ENCODE assay signal across 18 cellular contexts in the genomic region with DNA sequence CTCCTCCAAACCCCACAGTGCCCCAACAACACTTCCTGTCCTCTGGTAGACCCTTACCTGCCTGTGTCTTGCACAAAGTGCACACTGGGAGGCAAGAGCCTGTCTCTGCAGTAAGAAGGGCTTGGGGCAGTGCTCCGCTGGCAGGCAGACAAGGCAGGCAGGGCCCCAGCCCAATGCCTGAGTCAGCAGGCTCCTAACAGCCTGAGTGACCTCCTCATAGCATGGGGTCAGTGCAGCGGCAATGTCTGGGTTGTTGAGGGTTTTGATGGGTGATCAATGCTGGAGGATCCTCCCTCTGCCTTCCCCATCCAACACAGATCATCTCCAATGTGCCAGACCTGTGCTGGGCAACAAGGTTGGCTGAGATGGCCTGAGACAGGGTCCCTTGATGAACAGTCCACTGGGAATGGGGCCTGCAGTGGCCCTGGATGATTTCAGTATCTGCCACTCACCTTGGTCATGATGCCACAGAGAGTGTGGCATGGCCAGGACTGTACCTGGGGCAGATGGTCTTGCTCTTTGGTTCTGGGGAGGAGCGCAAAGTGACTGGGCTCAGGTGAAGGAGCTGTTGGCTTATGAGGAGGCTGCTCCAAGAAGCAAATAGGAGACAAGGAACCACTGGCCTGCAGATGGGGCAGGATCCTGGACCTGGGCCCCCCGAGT. TPM values are rescaled to one million over a fixed set of nuclear protein-coding genes. Genes with fewer than 3 reads are reported as not detected.
DNase-seq lines count a peak whose midpoint lies in the region; ATAC-seq, FAIRE-seq and TF ChIP-seq lines count a peak whose summit lies in the region.
"Had no signal": no experiment of that assay in that cellular context is flagged by ENCODE, and none has a peak within 500 bp of the region (broad histone marks: within the 10 kb centered on the region; RNA-seq: fewer than 3 reads in every experiment).

No MANE protein-coding gene starts in this region.

- peaks cover 3% of the 10 kb centered on the region for H3K36me3 Mint-ChIP-seq in activated naive CD4-positive, alpha-beta T cell treated with anti-CD3 and anti-CD28 coated beads, Interleukin-2, amount 50 U/mL, for 24 hours
- peaks cover 18% of the 10 kb centered on the region for H3K36me3 Mint-ChIP-seq in activated naive CD4-positive, alpha-beta T cell treated with anti-CD3 and anti-CD28 coated beads, Interleukin-2, amount 10 ng/mL, durations not matched to agents 7 days and 5 days
- peaks cover 17% of the 10 kb centered on the region for H3K36me3 Mint-ChIP-seq in astrocyte (ENCODE audit: low read depth, unreplicated experiment)

- no peaks in the 10 kb centered on the region for H3K27me3 ChIP-seq in astrocyte (ENCODE audit: insufficient read depth, low read length)
- H3K27me3 ChIP-seq: transverse colon had no signal

- peak overlapping the region; percentile 31 for H3K27ac Mint-ChIP-seq in activated naive CD4-positive, alpha-beta T cell treated with anti-CD3 and anti-CD28 coated beads, Interleukin-2, amount 50 U/mL, for 24 hours
- no peak overlapping the region for H3K27ac Mint-ChIP-seq in activated naive CD4-positive, alpha-beta T cell treated with anti-CD3 and anti-CD28 coated beads, Interleukin-2, amount 10 ng/mL, durations not matched to agents 7 days and 5 days
- H3K27ac Mint-ChIP-seq in astrocyte (ENCODE audit: unreplicated experiment), result peak overlapping the region; percentile 51

- no peak for ATAC-seq in HG03159 (IDR thresholded peaks at IDR 0.05; ENCODE audit: unreplicated experiment)
- ATAC-seq: left lung had no signal

- H3K79me2 ChIP-seq in astrocyte (ENCODE audit: insufficient read depth, low read length), result no peaks in the 10 kb centered on the region

- H3K4me2 ChIP-seq in astrocyte (ENCODE audit: low read length), result peak overlapping the region; percentile 33

- peaks cover 3% of the 10 kb centered on the region for H3K4me1 Mint-ChIP-seq in activated naive CD4-positive, alpha-beta T cell treated with anti-CD3 and anti-CD28 coated beads, Interleukin-2, amount 50 U/mL, for 24 hours
- no peaks in the 10 kb centered on the region for H3K4me1 Mint-ChIP-seq in activated naive CD4-positive, alpha-beta T cell treated with anti-CD3 and anti-CD28 coated beads, Interleukin-2, amount 10 ng/mL, durations not matched to agents 7 days and 5 days
- peaks cover 46% of the 10 kb centered on the region for H3K4me1 Mint-ChIP-seq in astrocyte (ENCODE audit: low read depth, unreplicated experiment)

- no peak for FAIRE-seq in astrocyte (lab: Jason Lieb, UNC)

- H2AFZ ChIP-seq in astrocyte (ENCODE audit: low read depth, low read length), result no peak overlapping the region

- H3K36me3 ChIP-seq in astrocyte (ENCODE audit: insufficient read depth, low read length), result peaks cover 2% of the 10 kb centered on the region

- peaks cover 63% of the 10 kb centered on the region for H3K4me1 ChIP-seq in astrocyte (ENCODE audit: insufficient read depth, low read length)
- H3K4me1 ChIP-seq: transverse colon had no signal

- H3K9me3 Mint-ChIP-seq in activated naive CD4-positive, alpha-beta T cell treated with anti-CD3 and anti-CD28 coated beads, Interleukin-2, amount 50 U/mL, for 24 hours, result no peaks in the 10 kb centered on the region
- no peaks in the 10 kb centered on the region for H3K9me3 Mint-ChIP-seq in activated naive CD4-positive, alpha-beta T cell treated with anti-CD3 and anti-CD28 coated beads, Interleukin-2, amount 10 ng/mL, durations not matched to agents 7 days and 5 days
- H3K9me3 Mint-ChIP-seq in astrocyte (ENCODE audit: unreplicated experiment), result no peaks in the 10 kb centered on the region
- H3K9me3 Mint-ChIP-seq: dendritic cell treated with granulocyte-macrophage colony-stimulating factor and Interleukin-4, amounts not matched to agents 40 ng/mL and 50 ng/mL, for 4 days had no signal

- peaks cover 3% of the 10 kb centered on the region for H4K20me1 ChIP-seq in astrocyte (ENCODE audit: insufficient read depth, low read length)

- no peak for TF ChIP-seq CTCF in astrocyte (IDR thresholded peaks at IDR 0.05; ENCODE audit: insufficient read depth, low read depth, low read length)

- CTCF ChIA-PET in activated naive CD4-positive, alpha-beta T cell treated with anti-CD3 and anti-CD28 coated beads, Interleukin-2, amount 10 ng/mL, durations not matched to agents 7 days and 5 days (lab: Charles Lee), result no interaction called here

- no peak for DNase-seq in activated naive CD4-positive, alpha-beta T cell treated with anti-CD3 and anti-CD28 coated beads, Interleukin-2, amount 10 ng/mL, durations not matched to agents 7 days and 5 days
- DNase-seq in astrocyte (ENCODE audit: low read depth) (peak; percentile 32), iris pigment epithelial cell (ENCODE audit: low read depth) (peak; percentile 61), substantia nigra (lab: John Stamatoyannopoulos, UW) (peak in 3 of 49 donors; percentile 13 to 23 (median 22)), foreskin melanocyte (no peak), cerebellar cortex (ENCODE audit: low spot score) (no peak)
- DNase-seq: activated CD4-positive, alpha-beta T cell treated with anti-CD3 and anti-CD28 coated beads for 48 hours; activated effector memory CD4-positive, alpha-beta T cell treated with anti-CD3 and anti-CD28 coated beads, Interleukin-2, amount 50 U/mL, for 16 hours; DMS 273 treated with DMSO at 0.1 percent for 48 hours; glutamatergic neuron; MV-4-11; NCI-H2227 treated with DMSO at 0.1 percent for 48 hours; T-helper 1 cell; transverse colon had no signal

- H3K9ac ChIP-seq in astrocyte (ENCODE audit: low read length), result no peak overlapping the region

- H3K4me3 Mint-ChIP-seq in activated naive CD4-positive, alpha-beta T cell treated with anti-CD3 and anti-CD28 coated beads, Interleukin-2, amount 50 U/mL, for 24 hours, result no peak overlapping the region
- H3K4me3 Mint-ChIP-seq in activated naive CD4-positive, alpha-beta T cell treated with anti-CD3 and anti-CD28 coated beads, Interleukin-2, amount 10 ng/mL, durations not matched to agents 7 days and 5 days, result no peak overlapping the region
- H3K4me3 Mint-ChIP-seq in astrocyte (ENCODE audit: unreplicated experiment), result no peak overlapping the region
- H3K4me3 Mint-ChIP-seq: dendritic cell treated with granulocyte-macrophage colony-stimulating factor and Interleukin-4, amounts not matched to agents 40 ng/mL and 50 ng/mL, for 4 days had no signal

- no peaks in the 10 kb centered on the region for H3K9me3 ChIP-seq in astrocyte (ENCODE audit: insufficient read depth, low read depth, low read length)
- H3K9me3 ChIP-seq: left lung, transverse colon had no signal

- no peaks in the 10 kb centered on the region for H3K27me3 Mint-ChIP-seq in activated naive CD4-positive, alpha-beta T cell treated with anti-CD3 and anti-CD28 coated beads, Interleukin-2, amount 50 U/mL, for 24 hours
- H3K27me3 Mint-ChIP-seq in activated naive CD4-positive, alpha-beta T cell treated with anti-CD3 and anti-CD28 coated beads, Interleukin-2, amount 10 ng/mL, durations not matched to agents 7 days and 5 days, result peaks cover 17% of the 10 kb centered on the region
- peaks cover 12% of the 10 kb centered on the region for H3K27me3 Mint-ChIP-seq in astrocyte (ENCODE audit: low read depth, unreplicated experiment)

- H3K27ac ChIP-seq in astrocyte (ENCODE audit: low read depth, low read length) (no peak overlapping the region), substantia nigra (ENCODE audit: low read depth, low read length, poor library complexity, severe bottlenecking) (peak overlapping the region; percentile 21)
- H3K27ac ChIP-seq: left lung, transverse colon had no signal

- H3K4me3 ChIP-seq in astrocyte (ENCODE audit: insufficient read depth, low read depth, low read length), result no peak overlapping the region
- H3K4me3 ChIP-seq: left lung, transverse colon had no signal

RNA-seq across cellular contexts. Expression of gene CAMK2B, which starts 55.6 kb away (rescaled TPM):
- total RNA-seq in astrocyte, result 0.18 TPM in 1 of 2 replicates, not detected in the other

Comparison
In these comparisons a context has a peak if more than half of its experiments do, and no peak if none do; other contexts are left out.
1. DNase-seq: peak in astrocyte (single experiment) and iris pigment epithelial cell (single experiment); none in activated naive CD4-positive, alpha-beta T cell treated with anti-CD3 and anti-CD28 coated beads, Interleukin-2, amount 10 ng/mL, durations not matched to agents 7 days and 5 days (single experiment), foreskin melanocyte (single experiment) and cerebellar cortex (single experiment).